In genomic region chr11:117597083-117597482, GRCh38 we compare ENCODE assay signal across 8 cellular contexts.
DNase-seq lines count a peak whose midpoint lies in the region; ATAC-seq, FAIRE-seq and TF ChIP-seq lines count a peak whose summit lies in the region.

No MANE protein-coding gene starts in this region.

- no peak overlapping the region for H3K27ac Mint-ChIP-seq in HFFc6
- no peak overlapping the region for H3K27ac Mint-ChIP-seq in activated CD8-positive, alpha-beta T cell treated with anti-CD3 and anti-CD28 coated beads for 36 hours

- H3K4me1 Mint-ChIP-seq in HFFc6 (ENCODE audit: low read depth): no peaks in the 10 kb centered on the region
- no peaks in the 10 kb centered on the region for H3K4me1 Mint-ChIP-seq in activated CD8-positive, alpha-beta T cell treated with anti-CD3 and anti-CD28 coated beads for 36 hours (ENCODE audit: low read depth)

- no peak for FAIRE-seq in urothelium cell line (lab: Jason Lieb, UNC)

- TF ChIP-seq CTCF in HFFc6 (IDR thresholded peaks at IDR 0.05): no peak
- no peak for TF ChIP-seq CTCF in activated CD8-positive, alpha-beta T cell treated with anti-CD3 and anti-CD28 coated beads for 36 hours (IDR thresholded peaks at IDR 0.05)

- no peaks in the 10 kb centered on the region for H3K9me3 Mint-ChIP-seq in HFFc6
- H3K9me3 Mint-ChIP-seq in activated CD8-positive, alpha-beta T cell treated with anti-CD3 and anti-CD28 coated beads for 36 hours: no peaks in the 10 kb centered on the region

- no peak for ATAC-seq in activated CD8-positive, alpha-beta T cell treated with anti-CD3 and anti-CD28 coated beads for 36 hours
- ATAC-seq in left ventricle myocardium superior: no peak
- ATAC-seq in GM19455 (IDR thresholded peaks at IDR 0.05; ENCODE audit: unreplicated experiment): no peak

- no peak overlapping the region for H3K4me3 Mint-ChIP-seq in HFFc6
- no peak overlapping the region for H3K4me3 Mint-ChIP-seq in activated CD8-positive, alpha-beta T cell treated with anti-CD3 and anti-CD28 coated beads for 36 hours

- POLR2A ChIA-PET in activated CD8-positive, alpha-beta T cell treated with anti-CD3 and anti-CD28 coated beads for 36 hours (lab: Charles Lee): no interaction called here

- peak; percentile 43 for DNase-seq in A172 (ENCODE audit: low spot score)
- peak; percentile 5 for DNase-seq in HFFc6
- peak; percentile 76 for DNase-seq in activated CD8-positive, alpha-beta T cell treated with anti-CD3 and anti-CD28 coated beads for 36 hours
- DNase-seq in left ventricle myocardium superior: peak; percentile 66
- peak; percentile 44 for DNase-seq in urothelium cell line (ENCODE audit: low spot score)
- DNase-seq in NCI-H1105 (lab: John Stamatoyannopoulos, UW): no peak
- no peak for DNase-seq in NCI-H524 treated with DMSO at 0.1 percent for 48 hours (lab: John Stamatoyannopoulos, UW)

- intact Hi-C loops in activated CD8-positive, alpha-beta T cell treated with anti-CD3 and anti-CD28 coated beads for 36 hours (cut with micrococcal nuclease): no loop called here
- intact Hi-C loops in left ventricle myocardium superior (cut with micrococcal nuclease): no loop called here

- CTCF ChIA-PET in activated CD8-positive, alpha-beta T cell treated with anti-CD3 and anti-CD28 coated beads for 36 hours (lab: Charles Lee): interaction anchor here (0.9 to 1.0 kb wide), 2 partner anchors 171 to 220 kb away, joined by 3 read pairs; no protein-coding TSS in a partner anchor

- no peaks in the 10 kb centered on the region for H3K36me3 Mint-ChIP-seq in HFFc6 (ENCODE audit: low read depth)
- no peaks in the 10 kb centered on the region for H3K36me3 Mint-ChIP-seq in activated CD8-positive, alpha-beta T cell treated with anti-CD3 and anti-CD28 coated beads for 36 hours (ENCODE audit: low read depth)

- H3K27me3 Mint-ChIP-seq in HFFc6 (ENCODE audit: insufficient read depth): peaks cover 35% of the 10 kb centered on the region
- peaks cover 6% of the 10 kb centered on the region for H3K27me3 Mint-ChIP-seq in activated CD8-positive, alpha-beta T cell treated with anti-CD3 and anti-CD28 coated beads for 36 hours

Comparison
In these comparisons a context has a peak if more than half of its experiments do, and no peak if none do; other contexts are left out.
1. DNase-seq: peak in A172 (single experiment), HFFc6 (single experiment), activated CD8-positive, alpha-beta T cell treated with anti-CD3 and anti-CD28 coated beads for 36 hours (single experiment), left ventricle myocardium superior (single experiment) and urothelium cell line (single experiment); none in NCI-H1105 (single experiment) and NCI-H524 treated with DMSO at 0.1 percent for 48 hours (single experiment).